Comparison of ENCODE assay signal across 23 cellular contexts in the genomic region with DNA sequence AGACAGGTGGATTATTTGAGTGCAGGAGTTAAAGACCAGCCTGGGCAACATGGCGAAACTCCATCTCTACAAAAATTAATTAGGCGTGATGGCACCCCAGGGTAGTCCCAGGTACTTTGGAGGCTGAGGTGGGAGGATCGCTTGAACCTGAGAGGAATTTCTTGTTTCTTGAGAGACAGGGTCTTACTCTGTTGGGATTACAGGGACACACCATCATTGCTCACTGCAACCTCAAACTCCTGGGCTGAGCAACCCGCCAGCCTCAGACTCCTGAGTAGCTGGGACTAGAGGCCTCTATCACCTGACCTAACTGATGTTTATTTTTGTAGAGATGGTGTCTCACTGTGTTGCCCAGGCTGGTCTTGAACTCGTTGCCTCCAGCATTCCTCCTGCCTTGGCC. TPM values are rescaled to one million over a fixed set of nuclear protein-coding genes. Genes with fewer than 3 reads are reported as not detected.
DNase-seq lines count a peak whose midpoint lies in the region; ATAC-seq, FAIRE-seq and TF ChIP-seq lines count a peak whose summit lies in the region.
"Had no signal": no experiment of that assay in that cellular context is flagged by ENCODE, and none has a peak within 500 bp of the region (broad histone marks: within the 10 kb centered on the region; RNA-seq: fewer than 3 reads in every experiment).

No MANE protein-coding gene starts in this region.

- no peak for FAIRE-seq in astrocyte (lab: Jason Lieb, UNC)
- FAIRE-seq: GM18507 had no signal

- no peak overlapping the region for H3K27ac ChIP-seq in astrocyte (ENCODE audit: low read depth, low read length)
- H3K27ac ChIP-seq: BLaER1 treated with 17β-estradiol and CSF1 and Interleukin-3, amounts not matched to agents 10 nM and 100 nM; Peyer's patch had no signal

- H3K27ac Mint-ChIP-seq in activated naive CD4-positive, alpha-beta T cell treated with anti-CD3 and anti-CD28 coated beads for 36 hours, result peak overlapping the region; percentile 81
- no peak overlapping the region for H3K27ac Mint-ChIP-seq in activated naive CD4-positive, alpha-beta T cell treated with anti-CD3 and anti-CD28 coated beads, Interleukin-2, amount 10 ng/mL, durations not matched to agents 7 days and 5 days
- peak overlapping the region; percentile 64 for H3K27ac Mint-ChIP-seq in activated T-helper 17 cell treated with anti-CD3 and anti-CD28 coated beads, Interleukin-2, amount 50 U/mL, for 72 hours
- H3K27ac Mint-ChIP-seq in astrocyte (ENCODE audit: unreplicated experiment), result peak overlapping the region; percentile 34
- H3K27ac Mint-ChIP-seq in nephron progenitor cell, result peak overlapping the region; percentile 69

- no peaks in the 10 kb centered on the region for H3K9me3 ChIP-seq in astrocyte (ENCODE audit: insufficient read depth, low read depth, low read length)
- H3K9me3 ChIP-seq: BLaER1 treated with 17β-estradiol and CSF1 and Interleukin-3, amounts not matched to agents 10 nM and 100 nM; Caco-2; MG63; Peyer's patch had no signal

- peaks cover 8% of the 10 kb centered on the region for H3K4me1 ChIP-seq in astrocyte (ENCODE audit: insufficient read depth, low read length)
- H3K4me1 ChIP-seq: BLaER1 treated with 17β-estradiol and CSF1 and Interleukin-3, amounts not matched to agents 10 nM and 100 nM; Caco-2; Peyer's patch had no signal

- intact Hi-C loops in activated naive CD4-positive, alpha-beta T cell treated with anti-CD3 and anti-CD28 coated beads for 36 hours (cut with micrococcal nuclease), result no loop called here

- peaks cover 66% of the 10 kb centered on the region for H3K36me3 Mint-ChIP-seq in activated naive CD4-positive, alpha-beta T cell treated with anti-CD3 and anti-CD28 coated beads for 36 hours (ENCODE audit: low read depth)
- peaks cover 74% of the 10 kb centered on the region for H3K36me3 Mint-ChIP-seq in activated naive CD4-positive, alpha-beta T cell treated with anti-CD3 and anti-CD28 coated beads, Interleukin-2, amount 10 ng/mL, durations not matched to agents 7 days and 5 days
- peaks cover 100% of the 10 kb centered on the region for H3K36me3 Mint-ChIP-seq in activated T-helper 17 cell treated with anti-CD3 and anti-CD28 coated beads, Interleukin-2, amount 50 U/mL, for 72 hours (ENCODE audit: low read depth)
- peaks cover 24% of the 10 kb centered on the region for H3K36me3 Mint-ChIP-seq in astrocyte (ENCODE audit: low read depth, unreplicated experiment)
- peaks cover 96% of the 10 kb centered on the region for H3K36me3 Mint-ChIP-seq in nephron progenitor cell (ENCODE audit: low read depth)
- H3K36me3 Mint-ChIP-seq: IgD-negative memory B cell had no signal

- H3K9me3 Mint-ChIP-seq in activated naive CD4-positive, alpha-beta T cell treated with anti-CD3 and anti-CD28 coated beads for 36 hours, result no peaks in the 10 kb centered on the region
- H3K9me3 Mint-ChIP-seq in activated naive CD4-positive, alpha-beta T cell treated with anti-CD3 and anti-CD28 coated beads, Interleukin-2, amount 10 ng/mL, durations not matched to agents 7 days and 5 days, result no peaks in the 10 kb centered on the region
- no peaks in the 10 kb centered on the region for H3K9me3 Mint-ChIP-seq in activated T-helper 17 cell treated with anti-CD3 and anti-CD28 coated beads, Interleukin-2, amount 50 U/mL, for 72 hours
- H3K9me3 Mint-ChIP-seq in astrocyte (ENCODE audit: unreplicated experiment), result no peaks in the 10 kb centered on the region
- no peaks in the 10 kb centered on the region for H3K9me3 Mint-ChIP-seq in nephron progenitor cell
- H3K9me3 Mint-ChIP-seq: CD4-positive, alpha-beta memory T cell; GM23338; IgD-negative memory B cell had no signal

- H3K79me2 ChIP-seq in astrocyte (ENCODE audit: insufficient read depth, low read length), result peaks cover 50% of the 10 kb centered on the region

- no peak for DNase-seq in activated naive CD4-positive, alpha-beta T cell treated with anti-CD3 and anti-CD28 coated beads for 36 hours
- DNase-seq in activated naive CD4-positive, alpha-beta T cell treated with anti-CD3 and anti-CD28 coated beads, Interleukin-2, amount 10 ng/mL, durations not matched to agents 7 days and 5 days, result no peak
- DNase-seq in astrocyte (ENCODE audit: low read depth) (no peak), nephron progenitor cell (no peak), Kasumi-1 (lab: John Stamatoyannopoulos, UW) (no peak)
- no peak for DNase-seq in activated CD4-positive, alpha-beta T cell treated with anti-CD3 and anti-CD28 coated beads for 1 hour
- DNase-seq: ACHN; Caco-2; CD4-positive, alpha-beta memory T cell; DMS 273 treated with DMSO at 0.1 percent for 48 hours; HCEC 1CT; Karpas-422; MG63; NCI-H1694 treated with DMSO at 0.1 percent for 48 hours; NCI-H446; NCI-H526; Peyer's patch had no signal

- H3K4me3 ChIP-seq in astrocyte (ENCODE audit: insufficient read depth, low read depth, low read length), result no peak overlapping the region
- H3K4me3 ChIP-seq: BLaER1 treated with 17β-estradiol and CSF1 and Interleukin-3, amounts not matched to agents 10 nM and 100 nM; GM23338; MG63; Peyer's patch had no signal

- H3K27me3 ChIP-seq in astrocyte (ENCODE audit: insufficient read depth, low read length), result no peaks in the 10 kb centered on the region
- H3K27me3 ChIP-seq: BLaER1 treated with 17β-estradiol and CSF1 and Interleukin-3, amounts not matched to agents 10 nM and 100 nM; MG63; Peyer's patch had no signal

- no peak overlapping the region for H2AFZ ChIP-seq in astrocyte (ENCODE audit: low read depth, low read length)
- H2AFZ ChIP-seq: GM23338 had no signal

- H3K4me3 Mint-ChIP-seq in activated naive CD4-positive, alpha-beta T cell treated with anti-CD3 and anti-CD28 coated beads for 36 hours, result no peak overlapping the region
- no peak overlapping the region for H3K4me3 Mint-ChIP-seq in activated naive CD4-positive, alpha-beta T cell treated with anti-CD3 and anti-CD28 coated beads, Interleukin-2, amount 10 ng/mL, durations not matched to agents 7 days and 5 days
- H3K4me3 Mint-ChIP-seq in activated T-helper 17 cell treated with anti-CD3 and anti-CD28 coated beads, Interleukin-2, amount 50 U/mL, for 72 hours, result no peak overlapping the region
- H3K4me3 Mint-ChIP-seq in astrocyte (ENCODE audit: unreplicated experiment) (no peak overlapping the region), nephron progenitor cell (no peak overlapping the region)
- H3K4me3 Mint-ChIP-seq: CD4-positive, alpha-beta memory T cell; GM23338; IgD-negative memory B cell had no signal

- CTCF ChIA-PET in activated naive CD4-positive, alpha-beta T cell treated with anti-CD3 and anti-CD28 coated beads for 36 hours (lab: Charles Lee), result no interaction called here
- CTCF ChIA-PET in activated naive CD4-positive, alpha-beta T cell treated with anti-CD3 and anti-CD28 coated beads, Interleukin-2, amount 10 ng/mL, durations not matched to agents 7 days and 5 days (lab: Charles Lee), result no interaction called here

- H3K27me3 Mint-ChIP-seq in activated naive CD4-positive, alpha-beta T cell treated with anti-CD3 and anti-CD28 coated beads for 36 hours (ENCODE audit: low read depth), result no peaks in the 10 kb centered on the region
- H3K27me3 Mint-ChIP-seq in activated naive CD4-positive, alpha-beta T cell treated with anti-CD3 and anti-CD28 coated beads, Interleukin-2, amount 10 ng/mL, durations not matched to agents 7 days and 5 days, result no peaks in the 10 kb centered on the region
- H3K27me3 Mint-ChIP-seq in activated T-helper 17 cell treated with anti-CD3 and anti-CD28 coated beads, Interleukin-2, amount 50 U/mL, for 72 hours, result no peaks in the 10 kb centered on the region
- H3K27me3 Mint-ChIP-seq in astrocyte (ENCODE audit: low read depth, unreplicated experiment) (no peaks in the 10 kb centered on the region), nephron progenitor cell (ENCODE audit: low read depth, poor library complexity) (no peaks in the 10 kb centered on the region)
- H3K27me3 Mint-ChIP-seq: CD4-positive, alpha-beta memory T cell; IgD-negative memory B cell had no signal

- no peak for ATAC-seq in activated T-helper 17 cell treated with anti-CD3 and anti-CD28 coated beads, Interleukin-2, amount 50 U/mL, for 72 hours (replicated peaks)
- ATAC-seq in HG03342 (IDR thresholded peaks at IDR 0.05; ENCODE audit: unreplicated experiment), result no peak
- ATAC-seq: GM23338 had no signal

- TF ChIP-seq CTCF in astrocyte (IDR thresholded peaks at IDR 0.05; ENCODE audit: insufficient read depth, low read depth, low read length), result no peak
- no peak for TF ChIP-seq CTCF in nephron progenitor cell (IDR thresholded peaks at IDR 0.05)

- no peak overlapping the region for H3K9ac ChIP-seq in astrocyte (ENCODE audit: low read length)
- H3K9ac ChIP-seq: BLaER1 treated with 17β-estradiol and CSF1 and Interleukin-3, amounts not matched to agents 10 nM and 100 nM had no signal

- no peak overlapping the region for H3K4me2 ChIP-seq in astrocyte (ENCODE audit: low read length)
- H3K4me2 ChIP-seq: BLaER1 treated with 17β-estradiol and CSF1 and Interleukin-3, amounts not matched to agents 10 nM and 100 nM; GM23338 had no signal

- H3K4me1 Mint-ChIP-seq in activated naive CD4-positive, alpha-beta T cell treated with anti-CD3 and anti-CD28 coated beads for 36 hours (ENCODE audit: low read depth), result peaks cover 50% of the 10 kb centered on the region
- H3K4me1 Mint-ChIP-seq in activated naive CD4-positive, alpha-beta T cell treated with anti-CD3 and anti-CD28 coated beads, Interleukin-2, amount 10 ng/mL, durations not matched to agents 7 days and 5 days, result no peaks in the 10 kb centered on the region
- H3K4me1 Mint-ChIP-seq in activated T-helper 17 cell treated with anti-CD3 and anti-CD28 coated beads, Interleukin-2, amount 50 U/mL, for 72 hours, result peaks cover 21% of the 10 kb centered on the region
- peaks cover 14% of the 10 kb centered on the region for H3K4me1 Mint-ChIP-seq in astrocyte (ENCODE audit: low read depth, unreplicated experiment)
- H3K4me1 Mint-ChIP-seq in nephron progenitor cell, result no peaks in the 10 kb centered on the region
- H3K4me1 Mint-ChIP-seq: GM23338, IgD-negative memory B cell had no signal

- peaks cover 55% of the 10 kb centered on the region for H4K20me1 ChIP-seq in astrocyte (ENCODE audit: insufficient read depth, low read length)

- H3K36me3 ChIP-seq in astrocyte (ENCODE audit: insufficient read depth, low read length), result peaks cover 86% of the 10 kb centered on the region

RNA-seq across cellular contexts. Expression of gene DHX9, which starts 24.8 kb away (rescaled TPM):
- 100 to 1,000 TPM; 194 TPM for total RNA-seq in activated naive CD4-positive, alpha-beta T cell treated with anti-CD3 and anti-CD28 coated beads for 36 hours
- total RNA-seq in activated T-helper 17 cell treated with anti-CD3 and anti-CD28 coated beads, Interleukin-2, amount 50 U/mL, for 72 hours, result 100 to 1,000 TPM; 136 to 273 TPM
- 156 and 169 TPM in 2 replicates for total RNA-seq in astrocyte
